15 cellular contexts compared by ENCODE assay signal in genomic region chr6:122580731-122581130, GRCh38. TPM values are rescaled to one million over a fixed set of nuclear protein-coding genes. Genes with fewer than 3 reads are reported as not detected.
DNase-seq lines count a peak whose midpoint lies in the region; ATAC-seq and TF ChIP-seq lines count a peak whose summit lies in the region.
"Had no signal": no experiment of that assay in that cellular context is flagged by ENCODE, and none has a peak within 500 bp of the region (broad histone marks: within the 10 kb centered on the region; RNA-seq: fewer than 3 reads in every experiment).

No MANE protein-coding gene starts in this region.

- peak; percentile 60 for DNase-seq in MCF 10A (ENCODE audit: unreplicated experiment)
- DNase-seq in breast epithelium (ENCODE audit: low spot score in 2 of 2), result no peak
- DNase-seq in OCI-LY7 (ENCODE audit: low spot score), result no peak
- DNase-seq in epithelial cell of prostate (ENCODE audit: low read depth, low spot score), result peak; percentile 36
- DNase-seq in body of pancreas, result no peak
- no peak for DNase-seq in RPMI8226
- DNase-seq: effector CD4-positive, alpha-beta T cell; GF-D8; midbrain; NCI-H510A treated with DMSO at 0.1 percent for 48 hours; psoas muscle had no signal

- no peaks in the 10 kb centered on the region for H3K4me1 Mint-ChIP-seq in MCF 10A (ENCODE audit: insufficient read depth, unreplicated experiment)

- H3K27ac Mint-ChIP-seq in MCF 10A (ENCODE audit: low read depth, unreplicated experiment), result no peak overlapping the region
- H3K27ac Mint-ChIP-seq: activated naive CD8-positive, alpha-beta T cell; T-helper 1 cell treated with Interleukin-12 subunit alpha and Interleukin-12 subunit beta and Interleukin-4 antibody, amounts not matched to agents 30 μg/mL and 1 μg/mL, for 36 hours had no signal

- ATAC-seq in HG02870 (IDR thresholded peaks at IDR 0.05; ENCODE audit: unreplicated experiment), result no peak
- ATAC-seq in body of pancreas, result no peak
- no peak for ATAC-seq in HG03521 (IDR thresholded peaks at IDR 0.05; ENCODE audit: unreplicated experiment)
- ATAC-seq: psoas muscle had no signal

- WGBS in body of pancreas, 2 donors, result 56 to 67% methylated on average over 3 of the region's 3 CpGs

- CTCF ChIA-PET in MCF 10A (lab: Yijun Ruan, JAX), result interaction anchor here (0.6 kb wide), 1 partner anchor 76 kb away, joined by 3 read pairs; no protein-coding TSS in a partner anchor
- CTCF ChIA-PET in OCI-LY7 (lab: Charles Lee; ENCODE audit: unreplicated experiment), result no interaction called here

- H3K9me3 ChIP-seq in breast epithelium (no peaks in the 10 kb centered on the region), OCI-LY7 (ENCODE audit: low read length) (no peaks in the 10 kb centered on the region), body of pancreas (no peaks in the 10 kb centered on the region)
- H3K9me3 ChIP-seq: psoas muscle had no signal

- BruUV-seq in MCF 10A (replicated peaks; lab: Mats Ljungman, UMichigan), result no TSS peak
- no TSS peak for BruUV-seq in OCI-LY7 (replicated peaks; lab: Mats Ljungman, UMichigan)

- no peak overlapping the region for H3K4me3 ChIP-seq in breast epithelium
- H3K4me3 ChIP-seq in OCI-LY7 (ENCODE audit: low read depth, low read length, poor library complexity, severe bottlenecking), result no peak overlapping the region
- H3K4me3 ChIP-seq in body of pancreas, result no peak overlapping the region
- H3K4me3 ChIP-seq: psoas muscle had no signal

- no peak overlapping the region for H3K4me2 ChIP-seq in OCI-LY7 (ENCODE audit: low read length)

- no peak overlapping the region for H2AFZ ChIP-seq in OCI-LY7 (ENCODE audit: low read length)

- H3K27ac ChIP-seq in breast epithelium, result no peak overlapping the region
- no peak overlapping the region for H3K27ac ChIP-seq in OCI-LY7 (ENCODE audit: low read depth, low read length, poor library complexity, severe bottlenecking)
- no peak overlapping the region for H3K27ac ChIP-seq in epithelial cell of prostate
- H3K27ac ChIP-seq in body of pancreas, result no peak overlapping the region
- H3K27ac ChIP-seq: psoas muscle had no signal

- TF ChIP-seq CTCF in MCF 10A (IDR thresholded peaks at IDR 0.05; ENCODE audit: unreplicated experiment), result peak; percentile 19
- TF ChIP-seq CTCF in breast epithelium (IDR thresholded peaks at IDR 0.05), result no peak
- TF ChIP-seq CTCF in OCI-LY7 (conservative IDR thresholded peaks at IDR 0.05; ENCODE audit: low read length), result 0 out of 2 replicates have a peak, but pooled peaks have one; percentile 14
- TF ChIP-seq CTCF in body of pancreas (IDR thresholded peaks at IDR 0.05), result no peak

- H3K9me2 ChIP-seq in OCI-LY7 (ENCODE audit: insufficient read depth, low read length), result no peaks in the 10 kb centered on the region

- no peak overlapping the region for H3K4me3 Mint-ChIP-seq in MCF 10A (ENCODE audit: unreplicated experiment)
- H3K4me3 Mint-ChIP-seq: activated naive CD8-positive, alpha-beta T cell; T-helper 1 cell treated with Interleukin-12 subunit alpha and Interleukin-12 subunit beta and Interleukin-4 antibody, amounts not matched to agents 30 μg/mL and 1 μg/mL, for 36 hours had no signal

- H3K27me3 ChIP-seq in breast epithelium (no peaks in the 10 kb centered on the region), body of pancreas (no peaks in the 10 kb centered on the region)

- POLR2A ChIA-PET in MCF 10A (lab: Yijun Ruan, JAX), result no interaction called here
- POLR2A ChIA-PET in OCI-LY7 (lab: Charles Lee), result no interaction called here

- H4K20me1 ChIP-seq in OCI-LY7 (ENCODE audit: insufficient read depth, low read length), result no peaks in the 10 kb centered on the region

- intact Hi-C loops in MCF 10A (cut with micrococcal nuclease) (no loop called here), breast epithelium (cut with DNase I; ENCODE audit: low total_unique reads) (no loop called here), OCI-LY7 (cut with micrococcal nuclease; ENCODE audit: unreplicated experiment) (no loop called here), body of pancreas (cut with DNase I) (no loop called here)

- H3K36me3 Mint-ChIP-seq in MCF 10A (ENCODE audit: insufficient read depth, unreplicated experiment), result no peaks in the 10 kb centered on the region
- H3K36me3 Mint-ChIP-seq: activated naive CD8-positive, alpha-beta T cell had no signal

- no peaks in the 10 kb centered on the region for H3K79me2 ChIP-seq in OCI-LY7 (ENCODE audit: insufficient read depth, low read depth, low read length)

- no peak for TF ChIP-seq POLR2A in breast epithelium (IDR thresholded peaks at IDR 0.05)
- no peak for TF ChIP-seq POLR2A in body of pancreas (IDR thresholded peaks at IDR 0.05)

- H3K4me1 ChIP-seq in breast epithelium, result no peaks in the 10 kb centered on the region
- no peaks in the 10 kb centered on the region for H3K4me1 ChIP-seq in OCI-LY7 (ENCODE audit: insufficient read depth, low read length, poor library complexity, severe bottlenecking)
- H3K4me1 ChIP-seq in body of pancreas, result no peaks in the 10 kb centered on the region
- H3K4me1 ChIP-seq: psoas muscle had no signal

- H3K9me3 Mint-ChIP-seq in MCF 10A (ENCODE audit: unreplicated experiment), result peaks cover 7% of the 10 kb centered on the region
- H3K9me3 Mint-ChIP-seq: T-helper 1 cell treated with Interleukin-12 subunit alpha and Interleukin-12 subunit beta and Interleukin-4 antibody, amounts not matched to agents 30 μg/mL and 1 μg/mL, for 36 hours had no signal

- H3K36me3 ChIP-seq in breast epithelium (no peaks in the 10 kb centered on the region), OCI-LY7 (ENCODE audit: insufficient read depth, low read length) (no peaks in the 10 kb centered on the region), body of pancreas (replicated peaks in 1 of 2; ENCODE audit: insufficient read depth in 1 of 2, low read depth in 2 of 2) (no peaks in the 10 kb centered on the region)

- H3K27me3 Mint-ChIP-seq in MCF 10A (ENCODE audit: insufficient read depth, unreplicated experiment), result no peaks in the 10 kb centered on the region

RNA-seq across cellular contexts. Expression of gene PKIB, which starts 29.5 kb away (rescaled TPM):
- total RNA-seq in MCF 10A (2022) (3.1 and 6.0 TPM in 2 replicates), breast epithelium (10 to 100 TPM in 2 of 3 donors, 1 to 10 TPM in 1; 1.6 to 33.5 (median 22.3) TPM), OCI-LY7 (2022) (0.46 TPM in 1 of 2 replicates, not detected in the other), body of pancreas (10 to 100 TPM in 1 of 2 donors, not detected in 1; 13.0 TPM)
- not detected in 2 replicates for total RNA-seq in OCI-LY7 (2014; rRNA removed; shearing (Covaris generic))

Comparison
In these comparisons a context has a peak if more than half of its experiments do, and no peak if none do; other contexts are left out.
1. DNase-seq: peak in MCF 10A (single experiment) and epithelial cell of prostate (single experiment); none in breast epithelium (0 of 2), OCI-LY7 (single experiment), body of pancreas (0 of 4) and RPMI8226 (single experiment).
2. CTCF ChIP-seq: peak in MCF 10A (single experiment) and OCI-LY7 (single experiment); none in breast epithelium (0 of 3) and body of pancreas (0 of 7).